ENCODE assay signal across 8 cellular contexts in the genomic region with DNA sequence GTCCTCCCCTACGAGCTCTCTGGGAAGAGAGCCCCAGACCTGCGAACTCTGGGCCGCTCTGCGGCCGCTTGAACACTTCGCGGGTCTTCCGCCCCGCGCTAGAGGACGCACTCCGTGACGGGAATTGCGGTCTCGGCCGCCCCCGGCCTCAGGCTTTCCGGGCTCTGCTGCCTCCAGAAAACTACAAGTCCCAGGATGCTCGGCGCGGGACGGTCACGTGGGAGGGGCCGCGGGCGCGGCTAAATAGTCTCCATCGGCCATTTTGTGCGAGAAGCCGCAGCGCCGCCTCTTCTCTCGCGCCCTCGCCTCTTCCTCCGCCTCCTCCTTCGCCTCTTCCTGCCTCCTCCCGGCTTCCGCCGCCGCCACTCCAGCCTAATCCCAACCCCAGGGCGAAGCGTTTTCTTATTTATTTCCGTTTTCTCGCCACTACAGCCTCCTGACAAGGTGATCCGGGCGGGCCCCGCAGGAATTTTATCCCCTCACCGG. TPM values are rescaled to one million over a fixed set of nuclear protein-coding genes. Genes with fewer than 3 reads are reported as not detected.
DNase-seq lines count a peak whose midpoint lies in the region; FAIRE-seq and TF ChIP-seq lines count a peak whose summit lies in the region.

A gene (plus strand): TSS at position 269 of the 486 bp plus-strand sequence. CDS start 235 bp downstream, outside the sequence.

- H3K36me3 ChIP-seq in ES-I3 (ENCODE audit: insufficient read depth, low read length): peaks cover 8% of the 10 kb centered on the region
- peaks cover 9% of the 10 kb centered on the region; the same call in 1 of the 2 replicates for H3K36me3 ChIP-seq in Loucy (ENCODE audit: insufficient read depth, low read length)
- H3K36me3 ChIP-seq in neural cell (ENCODE audit: insufficient read depth, low read length): peaks cover 13% of the 10 kb centered on the region

- H3K79me2 ChIP-seq in Loucy (ENCODE audit: insufficient read depth, low read length) (peaks cover 41% of the 10 kb centered on the region), neural cell (replicated peaks; ENCODE audit: insufficient read depth, low read length) (peaks cover 30% of the 10 kb centered on the region)

- peak; percentile 80 for DNase-seq in H54 (ENCODE audit: insufficient read length, low spot score)
- DNase-seq in SHP77 (lab: John Stamatoyannopoulos, UW): peak; percentile 91 to 93
- DNase-seq in activated effector memory CD4-positive, alpha-beta T cell treated with anti-CD3 and anti-CD28 coated beads, Interleukin-2, amount 50 U/mL, for 16 hours: peak; percentile 100
- peak; percentile 95 for DNase-seq in fibroblast of the conjunctiva (ENCODE audit: low read depth)
- peak; percentile 94 for DNase-seq in stromal cell of bone marrow (ENCODE audit: low read depth)

- TF ChIP-seq EP300 in neural cell (conservative IDR thresholded peaks at IDR 0.05; ENCODE audit: poor library complexity, severe bottlenecking): peak; percentile 52

- peak; percentile 68 for TF ChIP-seq POLR2A in H54 (IDR thresholded peaks at IDR 0.05; ENCODE audit: low read depth, low read length)

- TF ChIP-seq CTCF in Loucy (conservative IDR thresholded peaks at IDR 0.05; ENCODE audit: low read length) (peak; percentile 77), neural cell (IDR thresholded peaks at IDR 0.05; ENCODE audit: poor library complexity, severe bottlenecking) (peak; percentile 99)

- no peaks in the 10 kb centered on the region for H3F3A ChIP-seq in Loucy (ENCODE audit: low read depth)
- no peaks in the 10 kb centered on the region for H3F3A ChIP-seq in neural cell (ENCODE audit: insufficient read depth, low read length, poor library complexity, severe bottlenecking)

- no peaks in the 10 kb centered on the region for H3K27me3 ChIP-seq in Loucy (ENCODE audit: insufficient read depth, low read length, poor library complexity, severe bottlenecking)
- no peaks in the 10 kb centered on the region for H3K27me3 ChIP-seq in neural cell (ENCODE audit: insufficient read depth, low read depth, low read length)

- peak within 1 kb of the TSS; percentile 94 for H2AFZ ChIP-seq in Loucy (ENCODE audit: low read length)
- H2AFZ ChIP-seq in neural cell (ENCODE audit: low read depth, low read length): peak within 1 kb of the TSS; percentile 98

- H3K9me2 ChIP-seq in Loucy (replicated peaks; ENCODE audit: low read depth, low read length): no peaks in the 10 kb centered on the region
- H3K9me2 ChIP-seq in neural cell (ENCODE audit: insufficient read depth, low read length): no peaks in the 10 kb centered on the region

- H3K27ac ChIP-seq in neural cell (ENCODE audit: low read length): peak within 1 kb of the TSS; percentile 99

- no peaks in the 10 kb centered on the region for H3K4me1 ChIP-seq in ES-I3 (ENCODE audit: insufficient read depth, low read length)
- peaks cover 33% of the 10 kb centered on the region for H3K4me1 ChIP-seq in Loucy (ENCODE audit: insufficient read depth, low read length, poor library complexity, severe bottlenecking)

- FAIRE-seq in H54 (lab: Jason Lieb, UNC): peak; percentile 90

- H4K20me1 ChIP-seq in Loucy (ENCODE audit: insufficient read depth, low read length, poor library complexity, severe bottlenecking): peaks cover 29% of the 10 kb centered on the region
- H4K20me1 ChIP-seq in neural cell (ENCODE audit: insufficient read depth): no peaks in the 10 kb centered on the region

- H3K4me2 ChIP-seq in Loucy (ENCODE audit: low read depth, low read length, poor library complexity, severe bottlenecking): peak within 1 kb of the TSS; percentile 92
- peak within 1 kb of the TSS; percentile 99 for H3K4me2 ChIP-seq in neural cell (ENCODE audit: low read length)

- H3K9me3 ChIP-seq in ES-I3 (ENCODE audit: control insufficient read depth, insufficient read depth, low read length) (no peaks in the 10 kb centered on the region), Loucy (ENCODE audit: insufficient read depth, low read depth, low read length) (no peaks in the 10 kb centered on the region), neural cell (ENCODE audit: low read length) (no peaks in the 10 kb centered on the region)

- peak within 1 kb of the TSS; percentile 91 for H3K9ac ChIP-seq in ES-I3 (ENCODE audit: low read depth, low read length)
- H3K9ac ChIP-seq in Loucy (ENCODE audit: low read depth, low read length, poor library complexity, severe bottlenecking): peak within 1 kb of the TSS; percentile 95
- peak within 1 kb of the TSS; percentile 100 for H3K9ac ChIP-seq in neural cell (ENCODE audit: low read length)

- H3K4me3 ChIP-seq in Loucy (ENCODE audit: low read length, poor library complexity, severe bottlenecking) (peak within 1 kb of the TSS; percentile 90), neural cell (ENCODE audit: low read length) (peak within 1 kb of the TSS; percentile 94)

- TF ChIP-seq RAD21 in neural cell (conservative IDR thresholded peaks at IDR 0.05): peak; percentile 61

TF ChIP-seq in neural cell, 6 proteins besides CTCF, POLR2A, EP300 and RAD21:
- TF ChIP-seq TAF1 (IDR thresholded peaks at IDR 0.05; ENCODE audit: low read depth): peak; percentile 86
- peak; percentile 45 for TF ChIP-seq MXI1 (conservative IDR thresholded peaks at IDR 0.05; ENCODE audit: poor library complexity, severe bottlenecking)
- peak; percentile 99 for TF ChIP-seq POLR2AphosphoS5 (IDR thresholded peaks at IDR 0.05)
- TF ChIP-seq SMC3 (conservative IDR thresholded peaks at IDR 0.05; ENCODE audit: poor library complexity): peak; percentile 76
- TF ChIP-seq, protein P1, sequence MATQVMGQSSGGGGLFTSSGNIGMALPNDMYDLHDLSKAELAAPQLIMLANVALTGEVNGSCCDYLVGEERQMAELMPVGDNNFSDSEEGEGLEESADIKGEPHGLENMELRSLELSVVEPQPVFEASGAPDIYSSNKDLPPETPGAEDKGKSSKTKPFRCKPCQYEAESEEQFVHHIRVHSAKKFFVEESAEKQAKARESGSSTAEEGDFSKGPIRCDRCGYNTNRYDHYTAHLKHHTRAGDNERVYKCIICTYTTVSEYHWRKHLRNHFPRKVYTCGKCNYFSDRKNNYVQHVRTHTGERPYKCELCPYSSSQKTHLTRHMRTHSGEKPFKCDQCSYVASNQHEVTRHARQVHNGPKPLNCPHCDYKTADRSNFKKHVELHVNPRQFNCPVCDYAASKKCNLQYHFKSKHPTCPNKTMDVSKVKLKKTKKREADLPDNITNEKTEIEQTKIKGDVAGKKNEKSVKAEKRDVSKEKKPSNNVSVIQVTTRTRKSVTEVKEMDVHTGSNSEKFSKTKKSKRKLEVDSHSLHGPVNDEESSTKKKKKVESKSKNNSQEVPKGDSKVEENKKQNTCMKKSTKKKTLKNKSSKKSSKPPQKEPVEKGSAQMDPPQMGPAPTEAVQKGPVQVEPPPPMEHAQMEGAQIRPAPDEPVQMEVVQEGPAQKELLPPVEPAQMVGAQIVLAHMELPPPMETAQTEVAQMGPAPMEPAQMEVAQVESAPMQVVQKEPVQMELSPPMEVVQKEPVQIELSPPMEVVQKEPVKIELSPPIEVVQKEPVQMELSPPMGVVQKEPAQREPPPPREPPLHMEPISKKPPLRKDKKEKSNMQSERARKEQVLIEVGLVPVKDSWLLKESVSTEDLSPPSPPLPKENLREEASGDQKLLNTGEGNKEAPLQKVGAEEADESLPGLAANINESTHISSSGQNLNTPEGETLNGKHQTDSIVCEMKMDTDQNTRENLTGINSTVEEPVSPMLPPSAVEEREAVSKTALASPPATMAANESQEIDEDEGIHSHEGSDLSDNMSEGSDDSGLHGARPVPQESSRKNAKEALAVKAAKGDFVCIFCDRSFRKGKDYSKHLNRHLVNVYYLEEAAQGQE (IDR thresholded peaks at IDR 0.05; ENCODE audit: borderline replicate concordance): no peak
- TF ChIP-seq EZH2 (IDR thresholded peaks at IDR 0.05; ENCODE audit: borderline replicate concordance, insufficient read depth, low read length, poor library complexity, severe bottlenecking): no peak

RNA-seq across cellular contexts. Expression of the gene that starts here (rescaled TPM):
- 66.7 and 88.0 TPM in 2 replicates for polyA plus RNA-seq in neural cell
- 45.8 and 61.8 TPM in 2 replicates for polyA minus RNA-seq in neural cell

Comparison
In these comparisons a context has a peak if more than half of its experiments do, and no peak if none do; other contexts are left out.
1. Peak in every context shown above with its lines: DNase-seq, H3K4me3 ChIP-seq and H3K27ac ChIP-seq.